In the genomic region with DNA sequence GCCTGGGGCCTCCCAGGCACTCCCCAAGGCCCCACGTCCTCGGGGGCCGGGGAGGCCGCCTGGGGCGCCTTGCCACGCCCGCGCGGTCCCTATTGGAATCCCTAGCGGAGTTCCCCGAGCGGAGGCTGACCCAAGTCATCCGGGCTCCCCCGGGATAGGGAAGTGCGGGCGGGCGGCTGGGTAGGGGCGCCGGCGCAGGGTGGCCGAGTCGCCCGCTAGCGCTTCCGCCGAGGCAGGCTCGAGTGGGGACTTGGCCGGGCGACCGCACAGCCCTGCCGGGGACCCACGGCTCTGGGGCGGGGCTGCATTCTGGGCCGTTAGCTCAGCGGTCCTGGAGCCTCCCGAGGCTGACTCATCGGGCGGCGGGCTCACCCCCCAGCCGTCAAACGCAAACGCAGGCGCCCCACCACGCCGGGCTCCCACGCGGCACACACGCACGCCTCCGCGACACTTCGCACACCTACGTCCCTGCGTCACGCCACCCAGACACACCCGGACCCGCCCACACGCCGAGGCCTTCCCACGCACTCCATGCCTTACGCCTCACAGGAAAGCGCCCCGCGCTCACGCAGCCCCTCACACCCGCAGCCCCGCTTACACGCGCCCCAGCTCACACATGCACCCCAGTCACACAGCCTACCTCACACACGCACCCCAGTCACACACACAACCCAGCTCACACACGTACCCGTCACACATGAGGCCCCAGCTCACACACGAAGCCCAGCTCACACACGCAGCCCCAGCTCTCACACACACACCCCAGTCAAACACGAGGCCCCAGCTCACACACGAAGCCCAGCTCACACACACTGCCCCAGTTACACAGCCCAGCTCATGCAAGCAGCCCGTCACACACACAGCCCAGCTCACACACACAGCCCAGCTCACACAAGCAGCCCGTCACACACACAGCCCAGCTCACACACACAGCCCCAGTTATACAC, we compare ENCODE assay signal across 2 cellular contexts.
A peak's percentile ranks its signal among the peaks of the same experiment; 100 is the strongest.
TF ChIP-seq lines count a peak whose summit lies in the region.

No MANE protein-coding gene starts in this region.

TF ChIP-seq in GM23338, 12 proteins besides CTCF, POLR2A, EP300 and RAD21:
- no peak for TF ChIP-seq CREB1 (CRISPR knock-in tag; IDR thresholded peaks at IDR 0.05; ENCODE audit: low read depth)
- TF ChIP-seq ZNF114 (CRISPR knock-in tag; IDR thresholded peaks at IDR 0.05), result no peak
- peak; percentile 56 for TF ChIP-seq EZH2phosphoT487 (IDR thresholded peaks at IDR 0.05; ENCODE audit: unreplicated experiment)
- peak; percentile 74 for TF ChIP-seq EZH2 (IDR thresholded peaks at IDR 0.05; ENCODE audit: low read depth, unreplicated experiment)
- TF ChIP-seq JUNB (IDR thresholded peaks at IDR 0.05; ENCODE audit: unreplicated experiment), result no peak

TF ChIP-seq in SK-N-SH, 30 proteins besides CTCF, POLR2A, EP300 and RAD21:
- peak; percentile 29; the same call in 1 of the 2 replicates for TF ChIP-seq POLR2AphosphoS5 (IDR thresholded peaks at IDR 0.05; ENCODE audit: low read depth, low read length)
- no peak for TF ChIP-seq FOXJ3 (CRISPR knock-in tag; IDR thresholded peaks at IDR 0.05)
- TF ChIP-seq, protein P1, sequence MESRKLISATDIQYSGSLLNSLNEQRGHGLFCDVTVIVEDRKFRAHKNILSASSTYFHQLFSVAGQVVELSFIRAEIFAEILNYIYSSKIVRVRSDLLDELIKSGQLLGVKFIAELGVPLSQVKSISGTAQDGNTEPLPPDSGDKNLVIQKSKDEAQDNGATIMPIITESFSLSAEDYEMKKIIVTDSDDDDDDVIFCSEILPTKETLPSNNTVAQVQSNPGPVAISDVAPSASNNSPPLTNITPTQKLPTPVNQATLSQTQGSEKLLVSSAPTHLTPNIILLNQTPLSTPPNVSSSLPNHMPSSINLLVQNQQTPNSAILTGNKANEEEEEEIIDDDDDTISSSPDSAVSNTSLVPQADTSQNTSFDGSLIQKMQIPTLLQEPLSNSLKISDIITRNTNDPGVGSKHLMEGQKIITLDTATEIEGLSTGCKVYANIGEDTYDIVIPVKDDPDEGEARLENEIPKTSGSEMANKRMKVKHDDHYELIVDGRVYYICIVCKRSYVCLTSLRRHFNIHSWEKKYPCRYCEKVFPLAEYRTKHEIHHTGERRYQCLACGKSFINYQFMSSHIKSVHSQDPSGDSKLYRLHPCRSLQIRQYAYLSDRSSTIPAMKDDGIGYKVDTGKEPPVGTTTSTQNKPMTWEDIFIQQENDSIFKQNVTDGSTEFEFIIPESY (IDR thresholded peaks at IDR 0.05; ENCODE audit: borderline replicate concordance, low read depth), result no peak
- TF ChIP-seq MXI1 (IDR thresholded peaks at IDR 0.05; ENCODE audit: low read depth, low read length), result no peak
- TF ChIP-seq, protein P2, sequence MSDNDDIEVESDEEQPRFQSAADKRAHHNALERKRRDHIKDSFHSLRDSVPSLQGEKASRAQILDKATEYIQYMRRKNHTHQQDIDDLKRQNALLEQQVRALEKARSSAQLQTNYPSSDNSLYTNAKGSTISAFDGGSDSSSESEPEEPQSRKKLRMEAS (IDR thresholded peaks at IDR 0.05; ENCODE audit: low read depth), result peak; percentile 77
- 0 out of 2 replicates have a peak, but pooled peaks have one; percentile 11 for TF ChIP-seq NRF1 (IDR thresholded peaks at IDR 0.05; ENCODE audit: low read depth, low read length)
- TF ChIP-seq SMC3 (IDR thresholded peaks at IDR 0.05; ENCODE audit: low read depth, low read length), result no peak
- TF ChIP-seq FOSL2 (IDR thresholded peaks at IDR 0.05; ENCODE audit: borderline replicate concordance, low read depth), result peak; percentile 72; the same call in 1 of the 2 replicates
